22 cellular contexts compared by ENCODE assay signal in the genomic region with DNA sequence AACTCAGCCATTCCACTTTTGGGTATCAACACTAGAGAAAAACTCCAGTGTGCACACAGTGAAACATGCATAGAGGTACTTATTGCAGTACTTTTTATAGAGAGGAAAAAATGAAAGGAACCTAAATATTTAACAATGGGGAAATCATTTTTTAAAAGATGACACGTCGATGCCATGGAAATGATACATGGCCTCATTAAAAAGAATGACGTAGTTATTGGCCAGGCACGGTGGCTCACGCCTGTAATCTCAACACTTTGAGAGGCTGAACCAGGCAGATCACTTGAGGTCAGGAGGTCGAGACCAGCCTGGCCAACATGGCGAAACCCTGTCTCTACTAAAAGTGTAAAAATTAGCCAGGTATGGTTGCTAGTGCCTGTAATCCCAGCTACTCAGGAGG. TPM values are rescaled to one million over a fixed set of nuclear protein-coding genes. Genes with fewer than 3 reads are reported as not detected.
DNase-seq lines count a peak whose midpoint lies in the region; ATAC-seq, FAIRE-seq and TF ChIP-seq lines count a peak whose summit lies in the region.
"Had no signal": no experiment of that assay in that cellular context is flagged by ENCODE, and none has a peak within 500 bp of the region (broad histone marks: within the 10 kb centered on the region; RNA-seq: fewer than 3 reads in every experiment).

No MANE protein-coding gene starts in this region.

- no peak for TF ChIP-seq POLR2A in vagina (IDR thresholded peaks at IDR 0.05)

- peaks cover 6% of the 10 kb centered on the region for H3K27me3 ChIP-seq in RWPE2 (ENCODE audit: insufficient read depth, poor library complexity, severe bottlenecking)
- H3K27me3 ChIP-seq in vagina: no peaks in the 10 kb centered on the region

- peak; percentile 33 for DNase-seq in activated effector memory CD4-positive, alpha-beta T cell treated with anti-CD3 and anti-CD28 coated beads, Interleukin-2, amount 50 U/mL, for 16 hours
- DNase-seq in activated effector memory CD4-positive, alpha-beta T cell treated with Interleukin-2 at 50 U/mL for 16 hours: no peak
- DNase-seq in RWPE2 (ENCODE audit: low spot score) (peak; percentile 4), kidney (peak; percentile 28), vagina (ENCODE audit: extremely low spot score in 2 of 2) (no peak), kidney tubule cell (ENCODE audit: low spot score) (no peak), NCI-H526 treated with DMSO at 0.1 percent for 48 hours (lab: John Stamatoyannopoulos, UW) (no peak)
- DNase-seq: AML-193; Caco-2; CD4-positive, alpha-beta T cell; GM23248; IMR-90 had no signal

- H3K4me1 ChIP-seq in RWPE2 (ENCODE audit: insufficient read depth, poor library complexity, severe bottlenecking) (peaks cover 11% of the 10 kb centered on the region), kidney (ENCODE audit: control insufficient read depth in 1 of 2, insufficient read depth in 1 of 2, low read depth in 1 of 2, low read length in 2 of 2) (no peaks in the 10 kb centered on the region), vagina (peaks cover 42% of the 10 kb centered on the region)
- H3K4me1 ChIP-seq: A549, Caco-2, HAP-1 had no signal

- no peak overlapping the region for H3K9ac ChIP-seq in kidney (ENCODE audit: low read length in 2 of 2)
- H3K9ac ChIP-seq: GM23248 had no signal

- H3K27ac ChIP-seq in RWPE2 (ENCODE audit: poor library complexity, severe bottlenecking) (no peak overlapping the region), kidney (ENCODE audit: low read depth in 2 of 2, low read length in 2 of 2) (no peak overlapping the region), vagina (peak overlapping the region; percentile 97)
- H3K27ac ChIP-seq: 22Rv1, A549, C4-2B, GM23248, HL-60 had no signal

- no peak for FAIRE-seq in kidney (lab: Jason Lieb, UNC)
- FAIRE-seq: A549, D721Med, G401.6, GM12891, GM18507 had no signal

- TF ChIP-seq CTCF in RWPE2 (IDR thresholded peaks at IDR 0.05; ENCODE audit: poor library complexity, severe bottlenecking) (no peak), kidney (IDR thresholded peaks at IDR 0.05; ENCODE audit: borderline replicate concordance, extremely low read depth, insufficient read depth) (no peak), vagina (IDR thresholded peaks at IDR 0.05) (no peak)

- H3K9me3 ChIP-seq in RWPE2 (ENCODE audit: severe bottlenecking) (peaks cover 4% of the 10 kb centered on the region), kidney (ENCODE audit: control insufficient read depth in 1 of 2, low read length in 2 of 2) (no peaks in the 10 kb centered on the region), vagina (no peaks in the 10 kb centered on the region)
- H3K9me3 ChIP-seq: A549, Caco-2, HAP-1 had no signal

- H3K4me3 ChIP-seq in RWPE2 (ENCODE audit: severe bottlenecking): no peak overlapping the region
- no peak overlapping the region for H3K4me3 ChIP-seq in kidney (ENCODE audit: low read length in 2 of 2)
- H3K4me3 ChIP-seq in vagina: no peak overlapping the region
- H3K4me3 ChIP-seq: A549, GM23248, HAP-1 had no signal

- intact Hi-C loops in kidney (cut with DNase I) (no loop called here), vagina (cut with DNase I) (loop anchor here (2.0 kb wide), 1 partner anchor 78 kb away; no protein-coding TSS in a partner anchor)

- no peak for ATAC-seq in RWPE2 (ENCODE audit: low read depth)
- ATAC-seq: A549 had no signal

- H3K36me3 ChIP-seq in RWPE2 (ENCODE audit: low read depth) (no peaks in the 10 kb centered on the region), kidney (ENCODE audit: control insufficient read depth in 1 of 2, insufficient read depth in 2 of 2, low read length in 2 of 2) (no peaks in the 10 kb centered on the region), vagina (no peaks in the 10 kb centered on the region)
- H3K36me3 ChIP-seq: HAP-1 had no signal

RNA-seq across cellular contexts. Expression of a gene that starts 42.5 kb away (rescaled TPM):
- total RNA-seq in kidney: 0.13 TPM
- not detected for polyA plus RNA-seq in kidney (ENCODE audit: insufficient read depth, low read depth, low replicate concordance)
- total RNA-seq in vagina: 0.49 TPM
- total RNA-seq: Caco-2, HT1080, IMR-90 had no signal
- polyA plus RNA-seq: GM23248 had no signal

Comparison
In these comparisons a context has a peak if more than half of its experiments do, and no peak if none do; other contexts are left out.
1. DNase-seq: peak in activated effector memory CD4-positive, alpha-beta T cell treated with anti-CD3 and anti-CD28 coated beads, Interleukin-2, amount 50 U/mL, for 16 hours (single experiment), RWPE2 (single experiment) and kidney (single experiment); none in activated effector memory CD4-positive, alpha-beta T cell treated with Interleukin-2 at 50 U/mL for 16 hours (single experiment), vagina (0 of 2), kidney tubule cell (single experiment) and NCI-H526 treated with DMSO at 0.1 percent for 48 hours (single experiment).